Comparison of ENCODE assay signal across 8 cellular contexts in genomic region chr1:7783826-7784491, GRCh38. TPM values are rescaled to one million over a fixed set of nuclear protein-coding genes. Genes with fewer than 3 reads are reported as not detected.
DNase-seq lines count a peak whose midpoint lies in the region; TF ChIP-seq lines count a peak whose summit lies in the region.

TSS of gene PER3 (plus strand) at chr1:7784291. CDS start at chr1:7784878, 587 bp downstream.

- H3K27ac ChIP-seq in GM23248 (peak within 1 kb of the TSS; percentile 47), RWPE1 (peak within 1 kb of the TSS; percentile 88)

- H3K9me3 Mint-ChIP-seq in nephron: no peaks in the 10 kb centered on the region

- H3K27ac Mint-ChIP-seq in nephron: peak within 1 kb of the TSS in 2 of 3 experiments; percentile 36 to 42

- TF ChIP-seq CTCF in RWPE1 (conservative IDR thresholded peaks at IDR 0.05; ENCODE audit: low read depth) (no peak), fibroblast of the aortic adventitia (IDR thresholded peaks at IDR 0.05; ENCODE audit: insufficient read depth, low read length) (no peak), nephron (IDR thresholded peaks at IDR 0.05; ENCODE audit: unreplicated experiment in 3 of 3) (no peak)

- CTCF ChIA-PET in RWPE1 (lab: Yijun Ruan, JAX): interaction anchor here (1.1 kb wide), 1 partner anchor 34 kb away, joined by 4 read pairs; no protein-coding TSS in a partner anchor

- no peaks in the 10 kb centered on the region for H3K27me3 Mint-ChIP-seq in nephron (ENCODE audit: low read depth)

- no peaks in the 10 kb centered on the region for H3K27me3 ChIP-seq in GM23248 (replicated peaks; ENCODE audit: insufficient read depth)

- H2AFZ ChIP-seq in GM23248: peak within 1 kb of the TSS; percentile 75

- peaks cover 54% of the 10 kb centered on the region for H3K36me3 Mint-ChIP-seq in nephron (ENCODE audit: low read depth)

- no peaks in the 10 kb centered on the region for H3K4me1 Mint-ChIP-seq in nephron

- peak within 1 kb of the TSS; percentile 62 for H3K4me2 ChIP-seq in GM23248 (ENCODE audit: unreplicated experiment)

- H3F3A ChIP-seq in GM23248 (ENCODE audit: insufficient read depth): peaks cover 18% of the 10 kb centered on the region

- WGBS in GM23248 (ENCODE audit: low coverage in 1 of 2, low lambda C conversion rate in 2 of 2, missing lambda C conversion rate in 2 of 2), 2 experiments: 1% methylated on average over 19 to 58 of the region's 90 CpGs

- no peaks in the 10 kb centered on the region for H4K20me1 ChIP-seq in GM23248 (ENCODE audit: insufficient read depth)

- H3K9ac ChIP-seq in GM23248: peak within 1 kb of the TSS; percentile 82

- no peaks in the 10 kb centered on the region for H3K4me1 ChIP-seq in GM23248 (ENCODE audit: insufficient read depth)

- H3K9me3 ChIP-seq in GM23248 (ENCODE audit: low read depth): no peaks in the 10 kb centered on the region

- peaks cover 17% of the 10 kb centered on the region for H3K36me3 ChIP-seq in GM23248 (ENCODE audit: low read depth)

- H3K4me3 Mint-ChIP-seq in nephron: peak within 1 kb of the TSS; percentile 81 to 87 (median 86)

- POLR2A ChIA-PET in RWPE1 (lab: Yijun Ruan, JAX; ENCODE audit: low non-redundant PET): no interaction called here

- peak within 1 kb of the TSS; percentile 72 for H3K4me3 ChIP-seq in GM23248
- H3K4me3 ChIP-seq in fibroblast of the aortic adventitia (ENCODE audit: low read depth, low read length): peak within 1 kb of the TSS; percentile 69

- no peaks in the 10 kb centered on the region for H3K9me2 ChIP-seq in GM23248 (ENCODE audit: insufficient read depth)

- DNase-seq in Daoy (ENCODE audit: low read depth) (peak; percentile 98), GM23248 (peak; percentile 98), Kasumi-1 (lab: John Stamatoyannopoulos, UW) (peak; percentile 84 to 89), RWPE1 (ENCODE audit: low spot score) (peak; percentile 97), fibroblast of the aortic adventitia (ENCODE audit: low read depth) (peak; percentile 96)
- peak; percentile 97 for DNase-seq in activated effector memory CD4-positive, alpha-beta T cell treated with anti-CD3 and anti-CD28 coated beads, Interleukin-2, amount 50 U/mL, for 16 hours
- peak; percentile 97 for DNase-seq in stimulated activated naive CD4-positive, alpha-beta T cell treated with Interleukin-2 at 50 U/mL for 16 hours (lab: John Stamatoyannopoulos, UW)

- no peaks in the 10 kb centered on the region for H3K79me2 ChIP-seq in GM23248 (ENCODE audit: insufficient read depth)

- in situ Hi-C loops in GM23248 (cut with MboI): no loop called here

RNA-seq across cellular contexts. Expression of gene PER3, which starts in this region (rescaled TPM):
- 1.4 and 2.1 TPM in 2 replicates for total RNA-seq in Daoy (2014; rRNA removed; shearing (Covaris generic))
- total RNA-seq in GM23248 (2014; rRNA removed; shearing (Covaris generic)): 1.1 and 2.8 TPM in 2 replicates
- polyA plus RNA-seq in GM23248 (2016; fragmentation: Nextera tagmentation; extraction: Ambion mirVana): 1.4 and 2.4 TPM in 2 replicates
- 27.1 and 35.5 TPM in 2 replicates for total RNA-seq in fibroblast of the aortic adventitia (ENCODE audit: low replicate concordance)

Comparison
In these comparisons a context has a peak if more than half of its experiments do, and no peak if none do; other contexts are left out.
1. Peak in every context shown above with its lines: DNase-seq, H3K4me3 ChIP-seq and H3K27ac ChIP-seq.